Comparison of ENCODE assay signal across 32 cellular contexts in genomic region chr15:26921433-26921832, GRCh38. TPM values are rescaled to one million over a fixed set of nuclear protein-coding genes. Genes with fewer than 3 reads are reported as not detected.
"Had no signal": no experiment of that assay in that cellular context is flagged by ENCODE, and none has a peak within 500 bp of the region (broad histone marks: within the 10 kb centered on the region; RNA-seq: fewer than 3 reads in every experiment).

No MANE protein-coding gene starts in this region.

- DNase-seq: stimulated activated CD4-positive, alpha-beta T cell treated with anti-CD3 and anti-CD28 coated beads, Interleukin-2, amount 100 ng/mL, for 48 hours; stimulated activated CD4-positive, alpha-beta T cell treated with anti-CD3 and anti-CD28 coated beads, Interleukin-4, amount 100 ng/mL, for 1 hour; stimulated activated CD4-positive, alpha-beta T cell treated with anti-CD3 and anti-CD28 coated beads, Interleukin-4, amount 100 ng/mL, for 24 hours; stimulated activated CD4-positive, alpha-beta T cell treated with anti-CD3 and anti-CD28 coated beads, Interleukin-4, amount 100 ng/mL, for 4 hours; stimulated activated CD8-positive, alpha-beta memory T cell treated with anti-CD3 and anti-CD28 coated beads, Interleukin-4, amount 100 ng/mL, for 48 hours; stimulated activated naive B cell treated with anti-CD40 and anti-IgM and Interleukin-4, amounts not matched to agents 10 μg/mL and 1 μg/mL and 100 μg/mL, for 72 hours; stimulated activated naive CD4-positive, alpha-beta T cell; stimulated activated naive CD4-positive, alpha-beta T cell treated with Interleukin-2 at 50 U/mL for 16 hours; stimulated activated naive CD8-positive, alpha-beta T cell treated with anti-CD3 and anti-CD28 coated beads, Interleukin-15, amount 100 ng/mL, for 72 hours; stimulated activated naive CD8-positive, alpha-beta T cell treated with anti-CD3 and anti-CD28 coated beads, Interleukin-15, Interleukin-2, amounts not matched to agents 100 U/mL and 50 U/mL, for 24 hours; stomach; substantia nigra; testis; thyroid gland; tibial artery; transverse colon; trophoblast cell; upper lobe of left lung; upper lobe of right lung; uterus had no signal

- H3K9me3 ChIP-seq: testis, thyroid gland, uterus, vagina had no signal

- H3K27ac ChIP-seq: stomach, suprapubic skin, testis, thoracic aorta, thyroid gland, tibial artery, tibial nerve, transverse colon, upper lobe of left lung, upper lobe of right lung, uterus, vagina had no signal

- H3K27ac Mint-ChIP-seq: stimulated activated effector memory CD8-positive, alpha-beta T cell treated with anti-CD3 and anti-CD28 coated beads, Interleukin-12 subunit alpha, Interleukin-12 subunit beta, amount 100 ng/mL, for 72 hours; stimulated activated memory B cell treated with anti-CD40 and anti-IgM and Interleukin-4, amounts not matched to agents 10 μg/mL and 1 μg/mL and 100 μg/mL, for 72 hours; stimulated activated naive B cell treated with anti-CD40 and anti-IgM and Interleukin-4, amounts not matched to agents 10 μg/mL and 1 μg/mL and 100 μg/mL, for 72 hours; stimulated activated naive CD8-positive, alpha-beta T cell treated with anti-CD3 and anti-CD28 coated beads, Interleukin-15, amount 100 ng/mL, for 72 hours; stimulated activated naive CD8-positive, alpha-beta T cell treated with anti-CD3 and anti-CD28 coated beads, Interleukin-15, Interleukin-2, amounts not matched to agents 100 ng/mL and 50 ng/mL, for 24 hours; type B pancreatic cell had no signal

- H3K4me1 Mint-ChIP-seq: stimulated activated effector memory CD8-positive, alpha-beta T cell treated with anti-CD3 and anti-CD28 coated beads, Interleukin-12 subunit alpha, Interleukin-12 subunit beta, amount 100 ng/mL, for 72 hours; stimulated activated memory B cell treated with anti-CD40 and anti-IgM and Interleukin-4, amounts not matched to agents 10 μg/mL and 1 μg/mL and 100 μg/mL, for 72 hours; stimulated activated naive B cell treated with anti-CD40 and anti-IgM and Interleukin-4, amounts not matched to agents 10 μg/mL and 1 μg/mL and 100 μg/mL, for 72 hours; stimulated activated naive CD8-positive, alpha-beta T cell treated with anti-CD3 and anti-CD28 coated beads, Interleukin-15, amount 100 ng/mL, for 72 hours had no signal

- FAIRE-seq: urothelium cell line had no signal

- H3K36me3 Mint-ChIP-seq: stimulated activated effector memory CD8-positive, alpha-beta T cell treated with anti-CD3 and anti-CD28 coated beads, Interleukin-12 subunit alpha, Interleukin-12 subunit beta, amount 100 ng/mL, for 72 hours; stimulated activated memory B cell treated with anti-CD40 and anti-IgM and Interleukin-4, amounts not matched to agents 10 μg/mL and 1 μg/mL and 100 μg/mL, for 72 hours; stimulated activated naive B cell treated with anti-CD40 and anti-IgM and Interleukin-4, amounts not matched to agents 10 μg/mL and 1 μg/mL and 100 μg/mL, for 72 hours; type B pancreatic cell had no signal

- H3K4me3 Mint-ChIP-seq: stimulated activated effector memory CD8-positive, alpha-beta T cell treated with anti-CD3 and anti-CD28 coated beads, Interleukin-12 subunit alpha, Interleukin-12 subunit beta, amount 100 ng/mL, for 72 hours; stimulated activated memory B cell treated with anti-CD40 and anti-IgM and Interleukin-4, amounts not matched to agents 10 μg/mL and 1 μg/mL and 100 μg/mL, for 72 hours; stimulated activated naive B cell treated with anti-CD40 and anti-IgM and Interleukin-4, amounts not matched to agents 10 μg/mL and 1 μg/mL and 100 μg/mL, for 72 hours; stimulated activated naive CD8-positive, alpha-beta T cell treated with anti-CD3 and anti-CD28 coated beads, Interleukin-15, amount 100 ng/mL, for 72 hours; stimulated activated naive CD8-positive, alpha-beta T cell treated with anti-CD3 and anti-CD28 coated beads, Interleukin-15, Interleukin-2, amounts not matched to agents 100 ng/mL and 50 ng/mL, for 24 hours; type B pancreatic cell had no signal

- H3K4me1 ChIP-seq: stomach, suprapubic skin, testis, thyroid gland, tibial artery, tibial nerve, transverse colon, upper lobe of left lung, upper lobe of right lung, uterus, vagina had no signal

- H3K4me3 ChIP-seq: stomach, suprapubic skin, testis, thoracic aorta, thyroid gland, tibial artery, tibial nerve, transverse colon, upper lobe of left lung, upper lobe of right lung, uterus, vagina had no signal

- H3K36me3 ChIP-seq: suprapubic skin, thoracic aorta, thyroid gland, tibial artery, tibial nerve, transverse colon, upper lobe of left lung, upper lobe of right lung, vagina had no signal

- H3K27me3 ChIP-seq: stomach, suprapubic skin, testis, thyroid gland, tibial artery, tibial nerve, transverse colon, upper lobe of left lung, upper lobe of right lung, uterus, vagina had no signal

- H3K9me3 Mint-ChIP-seq: stimulated activated naive CD8-positive, alpha-beta T cell treated with anti-CD3 and anti-CD28 coated beads, Interleukin-15, Interleukin-2, amounts not matched to agents 100 ng/mL and 50 ng/mL, for 24 hours had no signal

- H3K27me3 Mint-ChIP-seq: stimulated activated memory B cell treated with anti-CD40 and anti-IgM and Interleukin-4, amounts not matched to agents 10 μg/mL and 1 μg/mL and 100 μg/mL, for 72 hours; stimulated activated naive B cell treated with anti-CD40 and anti-IgM and Interleukin-4, amounts not matched to agents 10 μg/mL and 1 μg/mL and 100 μg/mL, for 72 hours; stimulated activated naive CD8-positive, alpha-beta T cell treated with anti-CD3 and anti-CD28 coated beads, Interleukin-15, amount 100 ng/mL, for 72 hours; stimulated activated naive CD8-positive, alpha-beta T cell treated with anti-CD3 and anti-CD28 coated beads, Interleukin-15, Interleukin-2, amounts not matched to agents 100 ng/mL and 50 ng/mL, for 24 hours; type B pancreatic cell had no signal

- ATAC-seq: stimulated activated effector memory CD8-positive, alpha-beta T cell treated with anti-CD3 and anti-CD28 coated beads, Interleukin-12 subunit alpha, Interleukin-12 subunit beta, amount 100 ng/mL, for 72 hours; stimulated activated memory B cell treated with anti-CD40 and anti-IgM and Interleukin-4, amounts not matched to agents 10 μg/mL and 1 μg/mL and 100 μg/mL, for 72 hours; stimulated activated naive B cell treated with anti-CD40 and anti-IgM and Interleukin-4, amounts not matched to agents 10 μg/mL and 1 μg/mL and 100 μg/mL, for 72 hours; stimulated activated naive CD8-positive, alpha-beta T cell treated with anti-CD3 and anti-CD28 coated beads, Interleukin-15, amount 100 ng/mL, for 72 hours; stimulated activated naive CD8-positive, alpha-beta T cell treated with anti-CD3 and anti-CD28 coated beads, Interleukin-15, Interleukin-2, amounts not matched to agents 100 U/mL and 50 U/mL, for 24 hours; upper lobe of right lung had no signal

RNA-seq across cellular contexts. Expression of gene GABRG3, which starts 49.5 kb away (rescaled TPM):
- total RNA-seq: subcutaneous adipose tissue, thoracic aorta, tibial nerve, transverse colon, upper lobe of left lung, upper lobe of right lung, vagina had no signal
- polyA plus RNA-seq: urinary bladder had no signal

RNA-seq across cellular contexts. Expression of gene GABRA5, which starts 54.6 kb away (rescaled TPM):
- total RNA-seq: subcutaneous adipose tissue, suprapubic skin, thoracic aorta, tibial nerve, transverse colon, upper lobe of right lung, ureter, uterus, vagina had no signal
